13 cellular contexts compared by ENCODE assay signal in the genomic region with DNA sequence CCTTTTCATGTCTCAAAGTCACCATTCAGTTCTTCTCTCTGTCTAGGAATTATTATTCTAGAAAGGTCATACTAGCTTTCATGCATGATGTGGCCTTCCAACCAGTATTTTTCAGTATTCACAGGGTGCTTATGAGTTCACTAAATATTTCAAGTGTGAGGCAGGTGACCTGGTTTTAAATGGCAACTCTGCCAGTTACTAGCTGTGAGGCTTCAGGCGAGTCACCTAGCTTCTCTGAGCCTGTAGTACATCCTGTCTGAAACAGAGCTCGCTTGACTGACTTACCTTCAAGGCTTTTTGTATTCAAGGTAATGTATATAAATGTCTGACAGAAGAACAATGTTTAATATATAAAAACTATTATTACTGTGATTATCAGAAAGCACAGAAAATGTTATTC. TPM values are rescaled to one million over a fixed set of nuclear protein-coding genes. Genes with fewer than 3 reads are reported as not detected.
DNase-seq lines count a peak whose midpoint lies in the region; ATAC-seq and TF ChIP-seq lines count a peak whose summit lies in the region.
"Had no signal": no experiment of that assay in that cellular context is flagged by ENCODE, and none has a peak within 500 bp of the region (broad histone marks: within the 10 kb centered on the region; RNA-seq: fewer than 3 reads in every experiment).

No MANE protein-coding gene starts in this region.

- no peak overlapping the region for H2BK5ac ChIP-seq in H9 (ENCODE audit: insufficient read length, low read length)

- H3K9me3 ChIP-seq in H9 (ENCODE audit: control insufficient read depth, low read depth, low read length) = no peaks in the 10 kb centered on the region
- H3K9me3 ChIP-seq: gastroesophageal sphincter, Peyer's patch had no signal

- DNase-seq in AG20443 (ENCODE audit: low spot score) = peak; percentile 14
- DNase-seq in EL = peak; percentile 61
- peak; percentile 34 for DNase-seq in activated CD8-positive, alpha-beta T cell treated with anti-CD3 and anti-CD28 coated beads, Interleukin-2, amount 10 ng/mL, durations not matched to agents 7 days and 5 days
- peak; percentile 48 for DNase-seq in kidney glomerular epithelial cell (lab: John Stamatoyannopoulos, UW)
- no peak for DNase-seq in NCI-H82 treated with DMSO at 0.1 percent for 48 hours (lab: John Stamatoyannopoulos, UW; ENCODE audit: unreplicated experiment)
- no peak for DNase-seq in H9
- DNase-seq in NCI-H1105 treated with DMSO at 0.1 percent for 48 hours (lab: John Stamatoyannopoulos, UW) = no peak
- DNase-seq: naive B cell, NCI-H1436, NCI-H510A, Peyer's patch had no signal

- peaks cover 13% of the 10 kb centered on the region for H3K36me3 Mint-ChIP-seq in activated CD8-positive, alpha-beta T cell treated with anti-CD3 and anti-CD28 coated beads, Interleukin-2, amount 10 ng/mL, durations not matched to agents 7 days and 5 days (ENCODE audit: low read depth)
- no peaks in the 10 kb centered on the region for H3K36me3 Mint-ChIP-seq in H9 (ENCODE audit: insufficient read depth in 1 of 3, low read depth in 3 of 3)

- no peak overlapping the region for H3K27ac ChIP-seq in H9 (ENCODE audit: insufficient read length, low read depth, low read length)
- H3K27ac ChIP-seq: gastroesophageal sphincter, Peyer's patch had no signal

- no peak overlapping the region for H3K9ac ChIP-seq in H9 (ENCODE audit: extremely low read depth, insufficient read length, low read length)

- H4K8ac ChIP-seq in H9 (replicated peaks; ENCODE audit: insufficient read length, low read depth, low read length) = no peak overlapping the region

- H3K23me2 ChIP-seq in H9 (ENCODE audit: insufficient read length, low read depth, low read length, poor library complexity, severe bottlenecking) = no peaks in the 10 kb centered on the region

- no peak overlapping the region for H4K91ac ChIP-seq in H9 (ENCODE audit: insufficient read length, low read depth, low read length)

- no peak overlapping the region for H2BK120ac ChIP-seq in H9 (ENCODE audit: low read depth, low read length, poor library complexity, severe bottlenecking)

- TF ChIP-seq CTCF in H9 (conservative IDR thresholded peaks at IDR 0.05) = no peak

- H3K27me3 Mint-ChIP-seq in activated CD8-positive, alpha-beta T cell treated with anti-CD3 and anti-CD28 coated beads, Interleukin-2, amount 10 ng/mL, durations not matched to agents 7 days and 5 days (ENCODE audit: low read depth) = no peaks in the 10 kb centered on the region
- H3K27me3 Mint-ChIP-seq in H9 (ENCODE audit: low read depth) = no peaks in the 10 kb centered on the region
- H3K27me3 Mint-ChIP-seq: naive B cell had no signal

- no peak overlapping the region for H3K4ac ChIP-seq in H9 (ENCODE audit: low read depth, low read length)

- no peak overlapping the region for H3K23ac ChIP-seq in H9 (ENCODE audit: insufficient read length, low read depth, low read length)

- no peak overlapping the region for H3K4me2 ChIP-seq in H9 (ENCODE audit: insufficient read depth, insufficient read length, low read length)

- no peaks in the 10 kb centered on the region for H3K27me3 ChIP-seq in H9 (ENCODE audit: insufficient read depth, low read length)
- H3K27me3 ChIP-seq: gastroesophageal sphincter, Peyer's patch had no signal

- H3K4me3 Mint-ChIP-seq in activated CD8-positive, alpha-beta T cell treated with anti-CD3 and anti-CD28 coated beads, Interleukin-2, amount 10 ng/mL, durations not matched to agents 7 days and 5 days = no peak overlapping the region
- H3K4me3 Mint-ChIP-seq in H9 = no peak overlapping the region
- H3K4me3 Mint-ChIP-seq: naive B cell had no signal

- POLR2A ChIA-PET in activated CD8-positive, alpha-beta T cell treated with anti-CD3 and anti-CD28 coated beads, Interleukin-2, amount 10 ng/mL, durations not matched to agents 7 days and 5 days (lab: Charles Lee) = interaction anchor here (4.9 kb wide), 1 partner anchor 19 kb away, joined by 71 read pairs; a partner anchor contains a TSS

- H3K56ac ChIP-seq in H9 (ENCODE audit: insufficient read length, low read depth, low read length) = no peak overlapping the region

- H3K18ac ChIP-seq in H9 (ENCODE audit: insufficient read length, low read depth, low read length) = no peak overlapping the region

- no peaks in the 10 kb centered on the region for H3K79me2 ChIP-seq in H9 (ENCODE audit: insufficient read depth, low read length)

- no peak overlapping the region for H3K27ac Mint-ChIP-seq in activated CD8-positive, alpha-beta T cell treated with anti-CD3 and anti-CD28 coated beads, Interleukin-2, amount 10 ng/mL, durations not matched to agents 7 days and 5 days
- no peak overlapping the region for H3K27ac Mint-ChIP-seq in H9

- H4K5ac ChIP-seq in H9 (ENCODE audit: insufficient read length, low read depth, low read length) = no peak overlapping the region

- no peaks in the 10 kb centered on the region for H3K9me3 Mint-ChIP-seq in activated CD8-positive, alpha-beta T cell treated with anti-CD3 and anti-CD28 coated beads, Interleukin-2, amount 10 ng/mL, durations not matched to agents 7 days and 5 days (ENCODE audit: insufficient read depth)
- H3K9me3 Mint-ChIP-seq in H9 = no peaks in the 10 kb centered on the region

- CTCF ChIA-PET in activated CD8-positive, alpha-beta T cell treated with anti-CD3 and anti-CD28 coated beads, Interleukin-2, amount 10 ng/mL, durations not matched to agents 7 days and 5 days (lab: Charles Lee) = interaction anchor here (1.7 to 7.6 kb wide), 2 partner anchors 10 to 19 kb away, joined by 5 to 73 read pairs; a partner anchor contains a TSS

- no peak overlapping the region for H2AFZ ChIP-seq in H9 (ENCODE audit: low read length)

- H2AK5ac ChIP-seq in H9 (ENCODE audit: insufficient read length, low read length) = no peak overlapping the region

- H2BK12ac ChIP-seq in H9 (ENCODE audit: insufficient read length, low read depth, low read length) = no peak overlapping the region

- H3K14ac ChIP-seq in H9 (ENCODE audit: insufficient read depth, low read length) = no peak overlapping the region

- H2BK20ac ChIP-seq in H9 (ENCODE audit: low read depth, low read length, poor library complexity, severe bottlenecking) = no peak overlapping the region

- H2BK15ac ChIP-seq in H9 (ENCODE audit: low read depth, low read length) = no peak overlapping the region

- H4K20me1 ChIP-seq in H9 (ENCODE audit: control insufficient read depth, insufficient read depth, insufficient read length) = no peaks in the 10 kb centered on the region

- H3K4me1 ChIP-seq in H9 (ENCODE audit: insufficient read depth, low read length) = peaks cover 3% of the 10 kb centered on the region
- H3K4me1 ChIP-seq: gastroesophageal sphincter had no signal

- no peak for ATAC-seq in activated CD8-positive, alpha-beta T cell treated with anti-CD3 and anti-CD28 coated beads, Interleukin-2, amount 10 ng/mL, durations not matched to agents 7 days and 5 days
- ATAC-seq in HG02852 (IDR thresholded peaks at IDR 0.05; ENCODE audit: unreplicated experiment) = no peak
- ATAC-seq: gastroesophageal sphincter had no signal

- no peaks in the 10 kb centered on the region for H3K79me1 ChIP-seq in H9 (ENCODE audit: insufficient read depth, low read depth, low read length, poor library complexity, severe bottlenecking)

- H3T11ph ChIP-seq in H9 (ENCODE audit: low read length) = no peak overlapping the region

- H3K4me1 Mint-ChIP-seq in activated CD8-positive, alpha-beta T cell treated with anti-CD3 and anti-CD28 coated beads, Interleukin-2, amount 10 ng/mL, durations not matched to agents 7 days and 5 days (ENCODE audit: low read depth) = peaks cover 79% of the 10 kb centered on the region
- H3K4me1 Mint-ChIP-seq in H9 = peaks cover 33 to 39% of the 10 kb centered on the region in 2 experiments

- no CpG with 5 or more reads among the region's 2 CpGs for whole genome bisulfite sequencing in H9 (ENCODE audit: extremely low coverage, insufficient read length, low lambda C conversion rate)

RNA-seq across cellular contexts. Expression of a gene that starts 19.4 kb away (rescaled TPM):
- 10 to 100 TPM; 10.7 to 13.6 TPM for total RNA-seq in activated CD8-positive, alpha-beta T cell treated with anti-CD3 and anti-CD28 coated beads, Interleukin-2, amount 10 ng/mL, durations not matched to agents 7 days and 5 days
- 21.2 and 25.1 TPM in 2 replicates for total RNA-seq in H9 (2021)

Comparison
In these comparisons a context has a peak if more than half of its experiments do, and no peak if none do; other contexts are left out.
1. DNase-seq: peak in AG20443 (single experiment), EL (single experiment), activated CD8-positive, alpha-beta T cell treated with anti-CD3 and anti-CD28 coated beads, Interleukin-2, amount 10 ng/mL, durations not matched to agents 7 days and 5 days (single experiment) and kidney glomerular epithelial cell (single experiment); none in NCI-H82 treated with DMSO at 0.1 percent for 48 hours (single experiment), H9 (single experiment) and NCI-H1105 treated with DMSO at 0.1 percent for 48 hours (single experiment).